25 cellular contexts compared by ENCODE assay signal in the genomic region with DNA sequence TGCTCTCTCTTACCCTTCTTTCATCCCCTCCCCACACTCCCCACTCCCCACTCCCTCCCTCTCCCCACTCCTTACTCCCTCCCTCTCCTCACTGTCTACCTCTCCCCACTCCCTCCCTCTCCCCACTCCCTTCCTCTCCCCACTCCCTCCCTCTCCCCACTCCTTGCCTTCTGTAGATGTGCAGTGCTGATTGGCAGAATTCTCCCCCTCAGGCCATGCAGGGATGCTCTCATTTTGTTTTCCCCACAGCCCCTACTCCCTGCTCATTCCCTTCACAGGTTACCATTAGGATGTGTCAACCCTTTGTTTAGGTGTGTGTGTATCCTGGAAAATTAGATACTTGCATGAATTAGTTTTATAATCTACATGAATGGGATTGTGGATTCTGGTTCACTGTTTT.
"Had no signal": no experiment of that assay in that cellular context is flagged by ENCODE, and none has a peak within 500 bp of the region (broad histone marks: within the 10 kb centered on the region; RNA-seq: fewer than 3 reads in every experiment).

No MANE protein-coding gene starts in this region.

- ATAC-seq: activated T-helper 17 cell treated with anti-CD3 and anti-CD28 coated beads, Interleukin-2, amount 50 U/mL, for 72 hours; Right ventricle myocardium inferior; WTC11 had no signal

- H3K4me1 ChIP-seq: SJCRH30 had no signal

- H3K27ac Mint-ChIP-seq: activated CD4-positive, alpha-beta memory T cell treated with anti-CD3 and anti-CD28 coated beads for 36 hours; activated CD4-positive, alpha-beta T cell treated with anti-CD3 and anti-CD28 coated beads, Interleukin-2, amount 10 ng/mL, durations not matched to agents 7 days and 5 days; activated naive CD4-positive, alpha-beta T cell treated with anti-CD3 and anti-CD28 coated beads for 36 hours; activated naive CD8-positive, alpha-beta T cell; activated T-helper 17 cell treated with anti-CD3 and anti-CD28 coated beads, Interleukin-2, amount 50 U/mL, for 72 hours; T-helper 1 cell treated with Interleukin-12 subunit alpha and Interleukin-12 subunit beta and Interleukin-4 antibody, amounts not matched to agents 30 μg/mL and 1 μg/mL, for 36 hours; WTC11 had no signal

- H3K4me3 Mint-ChIP-seq: activated CD4-positive, alpha-beta memory T cell treated with anti-CD3 and anti-CD28 coated beads for 36 hours; activated CD4-positive, alpha-beta T cell treated with anti-CD3 and anti-CD28 coated beads, Interleukin-2, amount 10 ng/mL, durations not matched to agents 7 days and 5 days; activated naive CD4-positive, alpha-beta T cell treated with anti-CD3 and anti-CD28 coated beads for 36 hours; activated naive CD8-positive, alpha-beta T cell; activated T-helper 17 cell treated with anti-CD3 and anti-CD28 coated beads, Interleukin-2, amount 50 U/mL, for 72 hours; T-helper 1 cell treated with Interleukin-12 subunit alpha and Interleukin-12 subunit beta and Interleukin-4 antibody, amounts not matched to agents 30 μg/mL and 1 μg/mL, for 36 hours; WTC11 had no signal

- H3K27ac ChIP-seq: SJCRH30 had no signal

- FAIRE-seq: K562 had no signal

- H3K27me3 ChIP-seq: SJCRH30 had no signal

- H3K9me3 Mint-ChIP-seq: activated CD4-positive, alpha-beta memory T cell treated with anti-CD3 and anti-CD28 coated beads for 36 hours; activated naive CD4-positive, alpha-beta T cell treated with anti-CD3 and anti-CD28 coated beads for 36 hours; activated T-helper 17 cell treated with anti-CD3 and anti-CD28 coated beads, Interleukin-2, amount 50 U/mL, for 72 hours; T-helper 1 cell treated with Interleukin-12 subunit alpha and Interleukin-12 subunit beta and Interleukin-4 antibody, amounts not matched to agents 30 μg/mL and 1 μg/mL, for 36 hours had no signal

- DNase-seq: activated CD4-positive, alpha-beta memory T cell treated with anti-CD3 and anti-CD28 coated beads for 36 hours; activated CD4-positive, alpha-beta T cell treated with anti-CD3 and anti-CD28 coated beads for 1 hour; activated CD4-positive, alpha-beta T cell treated with anti-CD3 and anti-CD28 coated beads, Interleukin-2, amount 10 ng/mL, durations not matched to agents 7 days and 5 days; activated gamma-delta T cell; activated naive CD4-positive, alpha-beta T cell treated with anti-CD3 and anti-CD28 coated beads for 36 hours; activated T-cell treated with anti-CD3 and anti-CD28 coated beads for 4 hours; activated T-cell treated with anti-CD3 and anti-CD28 coated beads, Interleukin-2, amount 50 U/mL, for 48 hours; Karpas-422; MM.1S; NCI-H1694; NCI-H2029; NCI-H2107; NCI-H2171 treated with DMSO at 0.1 percent for 48 hours; NCI-H226; NCI-H526; NCI-H82; RPMI8226; SJCRH30; T-helper 9 cell had no signal

- H3K36me3 Mint-ChIP-seq: activated CD4-positive, alpha-beta memory T cell treated with anti-CD3 and anti-CD28 coated beads for 36 hours; activated naive CD8-positive, alpha-beta T cell had no signal

- H3K4me3 ChIP-seq: K562, SJCRH30 had no signal

- H3K27me3 Mint-ChIP-seq: activated CD4-positive, alpha-beta memory T cell treated with anti-CD3 and anti-CD28 coated beads for 36 hours; activated naive CD8-positive, alpha-beta T cell; activated T-helper 17 cell treated with anti-CD3 and anti-CD28 coated beads, Interleukin-2, amount 50 U/mL, for 72 hours had no signal
